In the genomic region with DNA sequence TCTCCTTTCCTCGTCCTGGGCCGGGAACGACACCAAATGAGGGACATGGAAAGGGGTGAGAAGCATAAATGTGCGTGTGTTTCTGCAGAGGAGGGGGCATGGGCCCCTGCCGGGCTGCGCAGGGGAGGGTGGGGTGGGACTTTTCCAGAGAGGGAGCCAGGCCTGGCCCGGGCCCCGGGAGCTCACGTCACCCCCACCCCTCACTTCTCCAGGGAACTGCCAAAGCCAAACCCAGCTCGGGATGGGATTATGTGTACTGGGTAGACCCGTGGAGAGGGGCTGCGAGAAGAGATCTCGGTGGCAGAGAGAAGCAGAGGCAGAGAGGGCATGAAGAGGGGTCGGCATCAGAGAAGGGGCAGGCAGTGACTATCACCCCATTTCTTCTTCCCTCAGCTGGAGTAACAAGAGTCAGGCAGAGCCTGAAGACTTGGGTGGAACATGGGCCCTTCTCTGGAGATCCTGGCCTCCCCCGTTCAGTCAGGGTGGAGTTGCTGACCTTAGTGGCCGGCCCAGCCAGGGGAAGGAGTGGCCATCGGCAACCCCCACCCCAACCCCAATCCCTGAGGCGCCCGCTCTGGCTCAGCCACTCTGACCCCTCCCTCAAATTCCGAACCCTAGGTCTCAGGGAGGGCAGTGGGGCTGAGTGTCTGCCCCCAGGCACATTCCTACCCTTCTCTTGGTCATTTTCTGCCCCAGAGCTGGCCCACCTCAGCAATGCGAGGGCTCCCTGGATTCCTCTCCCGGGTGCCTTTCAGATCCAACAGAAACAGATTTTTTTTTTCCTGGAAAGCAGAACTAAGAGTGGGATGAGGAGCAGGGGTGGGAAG, we compare ENCODE assay signal across 9 cellular contexts. TPM values are rescaled to one million over a fixed set of nuclear protein-coding genes. Genes with fewer than 3 reads are reported as not detected.
A peak's percentile ranks its signal among the peaks of the same experiment; 100 is the strongest.
DNase-seq lines count a peak whose midpoint lies in the region; TF ChIP-seq lines count a peak whose summit lies in the region.
"Had no signal": no experiment of that assay in that cellular context is flagged by ENCODE, and none has a peak within 500 bp of the region (broad histone marks: within the 10 kb centered on the region; RNA-seq: fewer than 3 reads in every experiment).

No MANE protein-coding gene starts in this region.

- H3K36me3 Mint-ChIP-seq in CD8-positive, alpha-beta memory T cell: peaks cover 0 to 2% (median 2%) of the 10 kb centered on the region in 3 donors
- no peaks in the 10 kb centered on the region for H3K36me3 Mint-ChIP-seq in activated CD4-positive, alpha-beta memory T cell treated with anti-CD3 and anti-CD28 coated beads for 36 hours
- H3K36me3 Mint-ChIP-seq: activated naive CD8-positive, alpha-beta T cell treated with anti-CD3 and anti-CD28 coated beads, Interleukin-2, amount 10 ng/mL, durations not matched to agents 7 days and 5 days had no signal

- H3K27ac ChIP-seq in CD8-positive, alpha-beta memory T cell (ENCODE audit: low read depth, low read length): peak overlapping the region; percentile 67
- H3K27ac ChIP-seq in left ventricle myocardium inferior (replicated peaks) (peak overlapping the region; percentile 93), rectal smooth muscle tissue (ENCODE audit: low read depth, low read length) (peak overlapping the region; percentile 72)

- peaks cover 7% of the 10 kb centered on the region for H3K4me1 ChIP-seq in CD8-positive, alpha-beta memory T cell (ENCODE audit: insufficient read depth, low read length)
- H3K4me1 ChIP-seq in left ventricle myocardium inferior: peaks cover 54% of the 10 kb centered on the region
- no peaks in the 10 kb centered on the region for H3K4me1 ChIP-seq in rectal smooth muscle tissue (ENCODE audit: control insufficient read depth, insufficient read depth, low read length)

- H3K9me3 ChIP-seq in CD8-positive, alpha-beta memory T cell (ENCODE audit: low read length): no peaks in the 10 kb centered on the region
- H3K9me3 ChIP-seq in left ventricle myocardium inferior (replicated peaks): no peaks in the 10 kb centered on the region

- peak overlapping the region in 6 of 7 donors; percentile 15 to 82 (median 77) for H3K4me3 Mint-ChIP-seq in CD8-positive, alpha-beta memory T cell
- peak overlapping the region; percentile 70 for H3K4me3 Mint-ChIP-seq in activated CD4-positive, alpha-beta memory T cell treated with anti-CD3 and anti-CD28 coated beads for 36 hours

- POLR2A ChIA-PET in CD8-positive, alpha-beta memory T cell (lab: Charles Lee): interaction anchor here (1.4 to 3.7 kb wide), 2 partner anchors 10 to 79 kb away, joined by 6 to 15 read pairs; a partner anchor contains a TSS
- POLR2A ChIA-PET in activated CD4-positive, alpha-beta memory T cell treated with anti-CD3 and anti-CD28 coated beads for 36 hours (lab: Charles Lee): interaction anchor here (1.5 to 2.0 kb wide), 2 partner anchors 12 to 17 kb away, joined by 4 to 19 read pairs; no protein-coding TSS in a partner anchor

- CTCF ChIA-PET in CD8-positive, alpha-beta memory T cell (lab: Charles Lee): interaction anchor here (0.6 to 4.5 kb wide), 3 partner anchors 10 to 14 kb away, joined by 3 to 40 read pairs (median 4); no protein-coding TSS in a partner anchor
- CTCF ChIA-PET in activated CD4-positive, alpha-beta memory T cell treated with anti-CD3 and anti-CD28 coated beads for 36 hours (lab: Charles Lee): interaction anchor here (1.0 to 6.3 kb wide), 3 partner anchors 11 to 69 kb away, joined by 5 to 51 read pairs (median 6); no protein-coding TSS in a partner anchor

- TF ChIP-seq CTCF in left ventricle myocardium inferior (IDR thresholded peaks at IDR 0.05; ENCODE audit: borderline replicate concordance): no peak

- no peaks in the 10 kb centered on the region for H3K27me3 ChIP-seq in CD8-positive, alpha-beta memory T cell (ENCODE audit: insufficient read depth, low read length, poor library complexity, severe bottlenecking)
- H3K27me3 ChIP-seq in left ventricle myocardium inferior (ENCODE audit: low read depth): no peaks in the 10 kb centered on the region
- peaks cover 4% of the 10 kb centered on the region for H3K27me3 ChIP-seq in rectal smooth muscle tissue (ENCODE audit: control insufficient read depth, insufficient read depth, low read length)

- H3K4me1 Mint-ChIP-seq in CD8-positive, alpha-beta memory T cell: peaks cover 12 to 32% (median 14%) of the 10 kb centered on the region in 3 donors
- H3K4me1 Mint-ChIP-seq in activated CD4-positive, alpha-beta memory T cell treated with anti-CD3 and anti-CD28 coated beads for 36 hours (ENCODE audit: low read depth): peaks cover 30% of the 10 kb centered on the region

- no peak overlapping the region for H3K4me3 ChIP-seq in CD8-positive, alpha-beta memory T cell (ENCODE audit: low read length)
- H3K4me3 ChIP-seq in left ventricle myocardium inferior: peak overlapping the region; percentile 70
- H3K4me3 ChIP-seq in rectal smooth muscle tissue (ENCODE audit: low read length): peak overlapping the region; percentile 55

- no peak for DNase-seq in CD8-positive, alpha-beta memory T cell
- DNase-seq in activated CD4-positive, alpha-beta memory T cell treated with anti-CD3 and anti-CD28 coated beads for 36 hours: no peak
- DNase-seq in left ventricle myocardium inferior: no peak
- DNase-seq in cerebellar cortex (ENCODE audit: low spot score): no peak
- no peak for DNase-seq in globus pallidus (ENCODE audit: low spot score)
- DNase-seq in germinal center (ENCODE audit: low spot score): no peak
- no peak for DNase-seq in activated CD4-positive, alpha-beta T cell treated with anti-CD3 and anti-CD28 coated beads for 4 hours
- DNase-seq: activated naive CD8-positive, alpha-beta T cell treated with anti-CD3 and anti-CD28 coated beads, Interleukin-2, amount 10 ng/mL, durations not matched to agents 7 days and 5 days had no signal

- H3K27me3 Mint-ChIP-seq in CD8-positive, alpha-beta memory T cell: peaks cover 20 to 25% of the 10 kb centered on the region in 2 donors
- peaks cover 28% of the 10 kb centered on the region for H3K27me3 Mint-ChIP-seq in activated CD4-positive, alpha-beta memory T cell treated with anti-CD3 and anti-CD28 coated beads for 36 hours

- H3K9ac ChIP-seq in rectal smooth muscle tissue (ENCODE audit: low read length): no peak overlapping the region

- no peaks in the 10 kb centered on the region for H3K36me3 ChIP-seq in CD8-positive, alpha-beta memory T cell (ENCODE audit: insufficient read depth, low read length)
- peaks cover 5% of the 10 kb centered on the region for H3K36me3 ChIP-seq in left ventricle myocardium inferior
- peaks cover under 1% of the 10 kb centered on the region for H3K36me3 ChIP-seq in rectal smooth muscle tissue (ENCODE audit: control insufficient read depth, insufficient read depth, low read length)

- peak overlapping the region in 2 of 8 donors; percentile 43 to 77 for H3K27ac Mint-ChIP-seq in CD8-positive, alpha-beta memory T cell
- H3K27ac Mint-ChIP-seq in activated CD4-positive, alpha-beta memory T cell treated with anti-CD3 and anti-CD28 coated beads for 36 hours: no peak overlapping the region
- H3K27ac Mint-ChIP-seq: activated naive CD8-positive, alpha-beta T cell treated with anti-CD3 and anti-CD28 coated beads, Interleukin-2, amount 10 ng/mL, durations not matched to agents 7 days and 5 days had no signal

- H3K9me3 Mint-ChIP-seq in CD8-positive, alpha-beta memory T cell: no peaks in the 10 kb centered on the region
- H3K9me3 Mint-ChIP-seq in activated CD4-positive, alpha-beta memory T cell treated with anti-CD3 and anti-CD28 coated beads for 36 hours: no peaks in the 10 kb centered on the region
- H3K9me3 Mint-ChIP-seq: activated naive CD8-positive, alpha-beta T cell treated with anti-CD3 and anti-CD28 coated beads, Interleukin-2, amount 10 ng/mL, durations not matched to agents 7 days and 5 days had no signal

- intact Hi-C loops in activated CD4-positive, alpha-beta memory T cell treated with anti-CD3 and anti-CD28 coated beads for 36 hours (cut with micrococcal nuclease): no loop called here
- intact Hi-C loops in left ventricle myocardium inferior (cut with micrococcal nuclease): no loop called here

RNA-seq across cellular contexts. Expression of a gene that starts 1.2 kb away (rescaled TPM):
- total RNA-seq in CD8-positive, alpha-beta memory T cell: under 1 TPM; 0.22 to 0.31 TPM
- polyA plus RNA-seq in CD8-positive, alpha-beta memory T cell: not detected
- total RNA-seq in activated CD4-positive, alpha-beta memory T cell treated with anti-CD3 and anti-CD28 coated beads for 36 hours: 1 to 10 TPM; 1.1 TPM
- 46.3 TPM for total RNA-seq in left ventricle myocardium inferior

RNA-seq across cellular contexts. Expression of a gene that starts 29.0 kb away (rescaled TPM):
- total RNA-seq in CD8-positive, alpha-beta memory T cell: 100 to 1,000 TPM; 211 to 216 TPM
- polyA plus RNA-seq in CD8-positive, alpha-beta memory T cell: 168 TPM
- total RNA-seq in activated CD4-positive, alpha-beta memory T cell treated with anti-CD3 and anti-CD28 coated beads for 36 hours: 100 to 1,000 TPM; 280 to 288 TPM
- total RNA-seq in left ventricle myocardium inferior: 97.0 TPM

RNA-seq across cellular contexts. Expression of a gene that starts 34.9 kb away (rescaled TPM):
- not detected for total RNA-seq in CD8-positive, alpha-beta memory T cell
- not detected for polyA plus RNA-seq in CD8-positive, alpha-beta memory T cell
- total RNA-seq in activated CD4-positive, alpha-beta memory T cell treated with anti-CD3 and anti-CD28 coated beads for 36 hours: not detected
- total RNA-seq in left ventricle myocardium inferior: 0.44 TPM

RNA-seq across cellular contexts. Expression of a gene that starts 42.5 kb away (rescaled TPM):
- 1 to 10 TPM; 1.3 to 1.5 TPM for total RNA-seq in CD8-positive, alpha-beta memory T cell
- 0.09 TPM for polyA plus RNA-seq in CD8-positive, alpha-beta memory T cell
- total RNA-seq in activated CD4-positive, alpha-beta memory T cell treated with anti-CD3 and anti-CD28 coated beads for 36 hours: 1 to 10 TPM; 1.1 to 1.5 TPM
- 20.1 TPM for total RNA-seq in left ventricle myocardium inferior

Comparison
In these comparisons a context has a peak if more than half of its experiments do, and no peak if none do; other contexts are left out.
1. RNA of a gene that starts 1.2 kb away (total RNA-seq): 46.3 TPM in left ventricle myocardium inferior (single experiment); 1.1 TPM in activated CD4-positive, alpha-beta memory T cell treated with anti-CD3 and anti-CD28 coated beads for 36 hours and 0.22 to 0.31 TPM in CD8-positive, alpha-beta memory T cell; every median in the first group is over 10 times any median in the second.
2. Peak in every context shown above with its lines, with median percentiles within 50 percentile points of each other: H3K27ac ChIP-seq.